Comparison of ENCODE assay signal across 18 cellular contexts in genomic region chr19:18990128-18990708, GRCh38.
"Had no signal": no experiment of that assay in that cellular context is flagged by ENCODE, and none has a peak within 500 bp of the region (broad histone marks: within the 10 kb centered on the region; RNA-seq: fewer than 3 reads in every experiment).

No MANE protein-coding gene starts in this region.

- H3K9me3 Mint-ChIP-seq: activated T-cell treated with anti-CD3 and anti-CD28 coated beads, Interleukin-2, amount 50 U/mL, for 4 hours; natural killer cell; T-cell; type B pancreatic cell had no signal

- H3K36me3 Mint-ChIP-seq: activated naive CD8-positive, alpha-beta T cell; type B pancreatic cell had no signal

- H3K27ac ChIP-seq: brain microvascular endothelial cell, esophagus squamous epithelium had no signal

- H3K4me3 ChIP-seq: esophagus squamous epithelium had no signal

- ATAC-seq: natural killer cell, T-cell had no signal

- DNase-seq: activated CD4-positive, alpha-beta T cell treated with anti-CD3 and anti-CD28 coated beads, Interleukin-2, amount 50 U/mL, for 48 hours; activated CD4-positive, CD25-positive, alpha-beta regulatory T cell treated with anti-CD3 and anti-CD28 coated beads, Interleukin-2, amount 50 U/mL, for 72 hours; activated gamma-delta T cell; activated T-cell treated with anti-CD3 and anti-CD28 coated beads, Interleukin-2, amount 50 U/mL, for 4 hours; brain microvascular endothelial cell; cortex of kidney; effector CD4-positive, alpha-beta T cell; esophagus squamous epithelium; mesenchymal stem cell; natural killer cell; posterior cingulate gyrus; retina; stimulated activated CD4-positive, alpha-beta T cell treated with anti-CD3 and anti-CD28 coated beads, Interleukin-2, amount 100 ng/mL, for 48 hours; stimulated activated naive CD4-positive, alpha-beta T cell treated with Interleukin-2 at 50 U/mL for 16 hours; T-cell; T-helper 9 cell had no signal

- H3K27me3 ChIP-seq: brain microvascular endothelial cell had no signal

- H3K9me3 ChIP-seq: esophagus squamous epithelium had no signal

- H3K4me3 Mint-ChIP-seq: activated naive CD8-positive, alpha-beta T cell; activated T-cell treated with anti-CD3 and anti-CD28 coated beads, Interleukin-2, amount 50 U/mL, for 4 hours; natural killer cell; T-cell; type B pancreatic cell had no signal

- H3K27ac Mint-ChIP-seq: activated naive CD8-positive, alpha-beta T cell; natural killer cell; T-cell; type B pancreatic cell had no signal

- H3K4me1 Mint-ChIP-seq: natural killer cell, T-cell had no signal
